Comparison of ENCODE assay signal across 8 cellular contexts in genomic region chr7:79298145-79298760, GRCh38.
DNase-seq lines count a peak whose midpoint lies in the region; ATAC-seq and TF ChIP-seq lines count a peak whose summit lies in the region.

No MANE protein-coding gene starts in this region.

- peak; percentile 9 for DNase-seq in NCI-H146 (lab: John Stamatoyannopoulos, UW)
- DNase-seq in NCI-H146 treated with DMSO at 0.1 percent for 48 hours (lab: John Stamatoyannopoulos, UW; ENCODE audit: unreplicated experiment) = no peak
- peak; percentile 55 for DNase-seq in RKO (ENCODE audit: low spot score)
- no peak for DNase-seq in esophagus squamous epithelium (lab: John Stamatoyannopoulos, UW)
- no peak for DNase-seq in prostate gland (ENCODE audit: low spot score)
- DNase-seq in islet precursor cell = no peak

- 81 to 87% methylated on average over 3 of the region's 3 CpGs for WGBS in esophagus squamous epithelium, 2 donors
- 75% methylated on average over 3 of the region's 3 CpGs for WGBS in prostate gland

- intact Hi-C loops in esophagus squamous epithelium (cut with DNase I) = no loop called here
- intact Hi-C loops in prostate gland (cut with DNase I) = no loop called here

- H3K9me3 ChIP-seq in esophagus squamous epithelium (no peaks in the 10 kb centered on the region), prostate gland (no peaks in the 10 kb centered on the region)

- H3K27me3 ChIP-seq in esophagus squamous epithelium (no peaks in the 10 kb centered on the region), prostate gland (replicated peaks; ENCODE audit: insufficient read depth) (no peaks in the 10 kb centered on the region)

- TF ChIP-seq POLR2A in esophagus squamous epithelium (IDR thresholded peaks at IDR 0.05) = no peak
- TF ChIP-seq POLR2A in prostate gland (IDR thresholded peaks at IDR 0.05) = no peak

- H3K4me3 ChIP-seq in esophagus squamous epithelium (no peak overlapping the region), prostate gland (no peak overlapping the region)

- TF ChIP-seq CTCF in esophagus squamous epithelium (IDR thresholded peaks at IDR 0.05) (peak; percentile 24 to 67 (median 56)), prostate gland (IDR thresholded peaks at IDR 0.05) (peak in 3 of 4 experiments; percentile 36 to 62 (median 53))

- ATAC-seq in HG02870 (IDR thresholded peaks at IDR 0.05; ENCODE audit: unreplicated experiment) (peak; percentile 52), HG02763 (IDR thresholded peaks at IDR 0.05; ENCODE audit: unreplicated experiment) (no peak)

- no peaks in the 10 kb centered on the region for H3K36me3 ChIP-seq in esophagus squamous epithelium
- H3K36me3 ChIP-seq in prostate gland = no peaks in the 10 kb centered on the region

- H3K4me1 ChIP-seq in esophagus squamous epithelium = peaks cover 0 to 4% (median 0%) of the 10 kb centered on the region in 3 donors
- no peaks in the 10 kb centered on the region for H3K4me1 ChIP-seq in prostate gland (replicated peaks)

- H3K27ac ChIP-seq in esophagus squamous epithelium (no peak overlapping the region), prostate gland (no peak overlapping the region)

Comparison
In these comparisons a context has a peak if more than half of its experiments do, and no peak if none do; other contexts are left out.
1. DNase-seq: peak in NCI-H146 (single experiment) and RKO (single experiment); none in NCI-H146 treated with DMSO at 0.1 percent for 48 hours (single experiment), esophagus squamous epithelium (single experiment), prostate gland (single experiment) and islet precursor cell (single experiment).